ENCODE assay signal across 12 cellular contexts in the genomic region with DNA sequence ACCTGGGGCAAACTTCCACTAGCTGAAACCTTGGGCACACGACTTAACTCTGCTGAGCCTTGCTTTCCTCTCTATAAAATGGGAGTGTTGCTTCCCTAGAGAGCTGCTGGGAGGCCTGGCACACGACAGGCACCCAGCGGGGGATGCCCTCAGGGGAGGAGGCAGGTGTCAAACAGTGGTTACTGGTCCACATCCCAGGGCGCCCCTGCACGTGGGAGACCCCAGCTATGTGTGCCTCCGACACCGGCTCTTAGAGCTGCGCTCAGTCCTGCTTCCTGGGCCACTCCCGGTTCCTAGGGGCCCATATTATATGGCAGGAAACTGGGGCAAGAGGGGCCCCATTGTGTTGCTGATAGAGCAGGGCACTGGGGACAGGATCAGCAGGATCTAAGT. TPM values are rescaled to one million over a fixed set of nuclear protein-coding genes. Genes with fewer than 3 reads are reported as not detected.
DNase-seq lines count a peak whose midpoint lies in the region; ATAC-seq and TF ChIP-seq lines count a peak whose summit lies in the region.
"Had no signal": no experiment of that assay in that cellular context is flagged by ENCODE, and none has a peak within 500 bp of the region (broad histone marks: within the 10 kb centered on the region; RNA-seq: fewer than 3 reads in every experiment).

No MANE protein-coding gene starts in this region.

- H3K9me3 Mint-ChIP-seq in progenitor cell of endocrine pancreas (ENCODE audit: low read depth): peaks cover 9% of the 10 kb centered on the region

- no peaks in the 10 kb centered on the region for H3K9me3 ChIP-seq in right atrium auricular region
- H3K9me3 ChIP-seq in right lobe of liver: no peaks in the 10 kb centered on the region

- no peak for ATAC-seq in right lobe of liver

- peak overlapping the region; percentile 64 to 65 for H3K27ac ChIP-seq in right atrium auricular region
- peak overlapping the region; percentile 31 for H3K27ac ChIP-seq in angular gyrus (ENCODE audit: low read depth, low read length)
- H3K27ac ChIP-seq in right lobe of liver: peak overlapping the region in 2 of 3 donors; percentile 33 to 68

- H3K36me3 Mint-ChIP-seq in progenitor cell of endocrine pancreas (ENCODE audit: insufficient read depth): peaks cover 13% of the 10 kb centered on the region

- H3K27me3 ChIP-seq in right atrium auricular region (no peaks in the 10 kb centered on the region), right lobe of liver (no peaks in the 10 kb centered on the region)

- no peaks in the 10 kb centered on the region for H3K36me3 ChIP-seq in right atrium auricular region
- H3K36me3 ChIP-seq in right lobe of liver: no peaks in the 10 kb centered on the region

- no peaks in the 10 kb centered on the region for H3K4me1 Mint-ChIP-seq in progenitor cell of endocrine pancreas (ENCODE audit: low read depth)

- H3K27me3 Mint-ChIP-seq in progenitor cell of endocrine pancreas: no peaks in the 10 kb centered on the region

- no peak for DNase-seq in right atrium auricular region (ENCODE audit: low spot score)
- DNase-seq in cardiac septum (ENCODE audit: low spot score): no peak
- DNase-seq in right lobe of liver: no peak
- DNase-seq in NCI-H187 treated with DMSO at 0.1 percent for 48 hours (lab: John Stamatoyannopoulos, UW): no peak
- DNase-seq in SK-N-DZ (ENCODE audit: low spot score): no peak
- DNase-seq in progenitor cell of endocrine pancreas (ENCODE audit: low spot score, unreplicated experiment): no peak
- DNase-seq: EL, IMR-90, Kasumi-1, SHP77 treated with DMSO at 0.1 percent for 48 hours had no signal

- intact Hi-C loops in cardiac septum (cut with DNase I): loop anchor here (5.0 kb wide), 3 partner anchors 72 to 167 kb away; a partner anchor contains a TSS
- intact Hi-C loops in right lobe of liver (cut with DNase I): no loop called here

- no peak overlapping the region for H3K4me3 ChIP-seq in right atrium auricular region
- no peak overlapping the region for H3K4me3 ChIP-seq in right lobe of liver

- TF ChIP-seq POLR2A in right lobe of liver (IDR thresholded peaks at IDR 0.05): no peak

- no peak for TF ChIP-seq CTCF in right atrium auricular region (IDR thresholded peaks at IDR 0.05)
- no peak for TF ChIP-seq CTCF in right lobe of liver (IDR thresholded peaks at IDR 0.05)
- no peak for TF ChIP-seq CTCF in progenitor cell of endocrine pancreas (IDR thresholded peaks at IDR 0.05; ENCODE audit: unreplicated experiment)

- H3K4me3 Mint-ChIP-seq in progenitor cell of endocrine pancreas (ENCODE audit: low read depth): no peak overlapping the region

- WGBS in right lobe of liver (ENCODE audit: insufficient coverage, low coverage, low lambda C conversion rate, missing lambda C conversion rate): no CpG with 5 or more reads among the region's 9 CpGs

- H3K27ac Mint-ChIP-seq in progenitor cell of endocrine pancreas: no peak overlapping the region

- peaks cover 0 to 32% of the 10 kb centered on the region in 2 donors for H3K4me1 ChIP-seq in right atrium auricular region
- peaks cover 0 to 35% (median 12%) of the 10 kb centered on the region in 4 donors for H3K4me1 ChIP-seq in right lobe of liver

RNA-seq across cellular contexts. Expression of a gene that starts 47.3 kb away (rescaled TPM):
- total RNA-seq in right atrium auricular region: not detected
- not detected for total RNA-seq in cardiac septum
- under 1 TPM in 2 of 6 experiments, not detected in 4; 0.18 to 0.25 TPM for total RNA-seq in right lobe of liver
- polyA plus RNA-seq in SK-N-DZ (2014; cell fraction: cytosol; rRNA removed): 280 and 407 TPM in 2 replicates
- 301 and 334 TPM in 2 replicates for polyA plus RNA-seq in SK-N-DZ (2014; cell fraction: nucleus; rRNA removed)
- 1,495 and 1,590 TPM in 2 replicates for total RNA-seq in progenitor cell of endocrine pancreas
- total RNA-seq: HT-29, IMR-90 had no signal
- polyA plus RNA-seq: IMR-90 had no signal

Comparison
In these comparisons a context has a peak if more than half of its experiments do, and no peak if none do; other contexts are left out.
1. RNA of a gene that starts 47.3 kb away (total RNA-seq): 1,495 to 1,590 TPM in progenitor cell of endocrine pancreas; not detected in cardiac septum (single experiment), 0.18 to 0.25 TPM in right lobe of liver and not detected in right atrium auricular region; every median in the first group is over 1,000 times any median in the second.
2. Peak in every context shown above with its lines, with median percentiles within 50 percentile points of each other: H3K27ac ChIP-seq.